9 cellular contexts compared by ENCODE assay signal in the genomic region with DNA sequence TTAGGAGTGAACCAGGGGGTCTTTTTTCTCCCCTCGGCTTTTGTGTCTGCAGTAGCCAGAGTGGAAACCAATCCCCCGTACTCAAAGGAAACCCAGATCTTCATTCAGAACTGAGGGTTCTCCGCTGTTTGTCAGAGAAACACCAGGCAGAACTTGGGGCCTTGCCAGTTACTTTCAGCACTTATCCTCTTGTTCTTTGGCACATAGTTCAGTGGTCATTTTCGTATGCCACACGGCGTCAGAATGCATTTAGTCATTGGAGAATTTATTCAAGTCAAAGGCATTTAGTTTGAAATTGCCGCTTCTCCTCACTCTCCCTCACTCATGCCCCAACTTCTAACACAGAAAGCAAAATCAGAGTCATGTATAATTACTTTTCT.
DNase-seq lines count a peak whose midpoint lies in the region; ATAC-seq and TF ChIP-seq lines count a peak whose summit lies in the region.
"Had no signal": no experiment of that assay in that cellular context is flagged by ENCODE, and none has a peak within 500 bp of the region (broad histone marks: within the 10 kb centered on the region; RNA-seq: fewer than 3 reads in every experiment).

No MANE protein-coding gene starts in this region.

- H3K4me1 ChIP-seq in CD8-positive, alpha-beta memory T cell (ENCODE audit: insufficient read depth, low read length) = peaks cover 18% of the 10 kb centered on the region
- H3K4me1 ChIP-seq in prostate gland (replicated peaks) (peaks cover 3% of the 10 kb centered on the region), body of pancreas (no peaks in the 10 kb centered on the region)

- TF ChIP-seq CTCF in fibroblast of the aortic adventitia (IDR thresholded peaks at IDR 0.05; ENCODE audit: insufficient read depth, low read length) (no peak), prostate gland (IDR thresholded peaks at IDR 0.05) (no peak), body of pancreas (IDR thresholded peaks at IDR 0.05) (no peak)

- H3K27me3 Mint-ChIP-seq in CD8-positive, alpha-beta memory T cell = peaks cover 0 to 1% of the 10 kb centered on the region in 2 donors
- H3K27me3 Mint-ChIP-seq in T-cell = no peaks in the 10 kb centered on the region

- CTCF ChIA-PET in CD8-positive, alpha-beta memory T cell (lab: Charles Lee) = interaction anchor here (1.1 kb wide), 1 partner anchor 14 kb away, joined by 3 read pairs; no protein-coding TSS in a partner anchor
- CTCF ChIA-PET in T-cell (lab: Charles Lee) = no interaction called here

- H3K27me3 ChIP-seq in CD8-positive, alpha-beta memory T cell (ENCODE audit: insufficient read depth, low read length, poor library complexity, severe bottlenecking) = no peaks in the 10 kb centered on the region
- H3K27me3 ChIP-seq in prostate gland (replicated peaks; ENCODE audit: insufficient read depth) = no peaks in the 10 kb centered on the region
- H3K27me3 ChIP-seq in body of pancreas = no peaks in the 10 kb centered on the region

- intact Hi-C loops in prostate gland (cut with DNase I) (loop anchor here (2.0 to 5.0 kb wide), 2 partner anchors 19 to 139 kb away; no protein-coding TSS in a partner anchor), body of pancreas (cut with DNase I) (no loop called here)

- H3K27ac Mint-ChIP-seq in CD8-positive, alpha-beta memory T cell = peak overlapping the region; percentile 29 to 93 (median 88)
- peak overlapping the region; percentile 81 to 90 for H3K27ac Mint-ChIP-seq in T-cell

- no peak overlapping the region for H3K27ac ChIP-seq in CD8-positive, alpha-beta memory T cell (ENCODE audit: low read depth, low read length)
- peak overlapping the region; percentile 74 to 79 for H3K27ac ChIP-seq in prostate gland
- peak overlapping the region in 2 of 4 donors; percentile 1 to 51 for H3K27ac ChIP-seq in body of pancreas

- TF ChIP-seq POLR2A in prostate gland (IDR thresholded peaks at IDR 0.05) (no peak), body of pancreas (IDR thresholded peaks at IDR 0.05) (no peak)

- peaks cover 15 to 24% (median 22%) of the 10 kb centered on the region in 3 donors for H3K4me1 Mint-ChIP-seq in CD8-positive, alpha-beta memory T cell
- H3K4me1 Mint-ChIP-seq in T-cell = peaks cover 19 to 23% (median 19%) of the 10 kb centered on the region in 3 donors

- no peaks in the 10 kb centered on the region for H3K36me3 Mint-ChIP-seq in CD8-positive, alpha-beta memory T cell
- H3K36me3 Mint-ChIP-seq in T-cell = no peaks in the 10 kb centered on the region

- H3K4me3 Mint-ChIP-seq in CD8-positive, alpha-beta memory T cell = peak overlapping the region; percentile 37 to 79 (median 74)
- H3K4me3 Mint-ChIP-seq in T-cell = peak overlapping the region; percentile 68 to 81 (median 74)

- no peak for ATAC-seq in T-cell (replicated peaks in 1 of 4)
- ATAC-seq in HG03108 (IDR thresholded peaks at IDR 0.05; ENCODE audit: unreplicated experiment) = no peak
- ATAC-seq in HG02885 (IDR thresholded peaks at IDR 0.05; ENCODE audit: poor library complexity, unreplicated experiment) = no peak
- ATAC-seq in body of pancreas = no peak

- POLR2A ChIA-PET in CD8-positive, alpha-beta memory T cell (lab: Charles Lee) = no interaction called here
- POLR2A ChIA-PET in T-cell (lab: Charles Lee) = interaction anchor here in 1 of 2 donors (0.6 kb wide), 2 partner anchors 18 to 23 kb away, joined by 3 read pairs; no protein-coding TSS in a partner anchor

- H3K4me3 ChIP-seq in CD8-positive, alpha-beta memory T cell (ENCODE audit: low read length) = peak overlapping the region; percentile 50
- H3K4me3 ChIP-seq in fibroblast of the aortic adventitia (ENCODE audit: low read depth, low read length) (no peak overlapping the region), prostate gland (peak overlapping the region; percentile 9 to 15), body of pancreas (no peak overlapping the region)

- no peak for DNase-seq in CD8-positive, alpha-beta memory T cell
- DNase-seq in T-cell (no peak), fibroblast of the aortic adventitia (ENCODE audit: low read depth) (peak; percentile 86), prostate gland (ENCODE audit: low spot score) (peak; percentile 49), body of pancreas (no peak), NCI-H1417 (lab: John Stamatoyannopoulos, UW) (no peak)
- DNase-seq: NCI-H446 had no signal

- WGBS in prostate gland = 24% methylated on average over 7 of the region's 7 CpGs
- WGBS in body of pancreas, 2 donors = 71 to 85% methylated on average over 6 to 7 of the region's 7 CpGs

- H3K9me3 ChIP-seq in CD8-positive, alpha-beta memory T cell (ENCODE audit: low read length) = no peaks in the 10 kb centered on the region
- H3K9me3 ChIP-seq in prostate gland (no peaks in the 10 kb centered on the region), body of pancreas (no peaks in the 10 kb centered on the region)

- H3K36me3 ChIP-seq in CD8-positive, alpha-beta memory T cell (ENCODE audit: insufficient read depth, low read length) = no peaks in the 10 kb centered on the region
- H3K36me3 ChIP-seq in prostate gland (no peaks in the 10 kb centered on the region), body of pancreas (replicated peaks in 1 of 2; ENCODE audit: insufficient read depth in 1 of 2, low read depth in 2 of 2) (no peaks in the 10 kb centered on the region)

- no peaks in the 10 kb centered on the region for H3K9me3 Mint-ChIP-seq in CD8-positive, alpha-beta memory T cell
- no peaks in the 10 kb centered on the region for H3K9me3 Mint-ChIP-seq in T-cell

Comparison
In these comparisons a context has a peak if more than half of its experiments do, and no peak if none do; other contexts are left out.
1. DNase-seq: peak in fibroblast of the aortic adventitia (single experiment) and prostate gland (single experiment); none in CD8-positive, alpha-beta memory T cell (0 of 5), T-cell (0 of 34), body of pancreas (0 of 4) and NCI-H1417 (0 of 3).
2. H3K4me3 ChIP-seq: peak in CD8-positive, alpha-beta memory T cell (single experiment) and prostate gland (2 of 2); none in fibroblast of the aortic adventitia (single experiment) and body of pancreas (0 of 2).